Comparison of ENCODE assay signal across 17 cellular contexts in the genomic region with DNA sequence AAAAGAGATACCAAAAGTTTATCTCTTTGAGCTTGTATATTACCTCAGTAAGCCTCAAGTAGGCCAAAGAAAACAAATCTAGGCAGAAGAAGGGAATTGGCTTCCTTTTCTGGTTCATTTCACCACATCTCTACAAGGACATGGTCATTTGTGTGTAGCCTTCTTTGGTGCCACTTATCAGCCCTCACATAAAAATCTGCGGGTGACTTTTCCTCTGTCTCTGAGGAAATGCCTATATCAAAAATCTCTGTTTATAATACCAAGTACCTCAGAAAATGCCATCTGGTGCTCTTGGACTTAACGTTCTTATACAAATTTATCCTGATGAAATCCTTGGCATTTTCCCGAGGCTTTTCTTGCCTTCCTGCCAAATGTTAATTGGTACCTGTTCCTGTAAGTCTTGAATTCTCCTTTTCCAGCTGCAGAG.
DNase-seq lines count a peak whose midpoint lies in the region; ATAC-seq, FAIRE-seq and TF ChIP-seq lines count a peak whose summit lies in the region.
"Had no signal": no experiment of that assay in that cellular context is flagged by ENCODE, and none has a peak within 500 bp of the region (broad histone marks: within the 10 kb centered on the region; RNA-seq: fewer than 3 reads in every experiment).

No MANE protein-coding gene starts in this region.

- H3K9me2 ChIP-seq in GM23248 (ENCODE audit: insufficient read depth), result no peaks in the 10 kb centered on the region

- ATAC-seq in sciatic nerve (peak; percentile 42), pancreas (no peak)

- in situ Hi-C loops in GM23248 (cut with MboI), result no loop called here

- H3K4me3 ChIP-seq in GM23248 (no peak overlapping the region), fibroblast of lung (replicated peaks in 1 of 4; ENCODE audit: control extremely low read depth in 1 of 4, insufficient read depth in 1 of 4, low read depth in 3 of 4, low read length in 4 of 4) (no peak overlapping the region), colonic mucosa (no peak overlapping the region), pancreas (no peak overlapping the region)
- H3K4me3 ChIP-seq: cardiac muscle cell, PC-9 had no signal

- WGBS in GM23248 (ENCODE audit: low coverage in 1 of 2, low lambda C conversion rate in 2 of 2, missing lambda C conversion rate in 2 of 2), 2 experiments, result 37 to 43% methylated on average over 3 of the region's 3 CpGs
- 35 to 42% methylated on average over 3 of the region's 3 CpGs for WGBS in pancreas, 2 donors

- TF ChIP-seq CTCF in fibroblast of lung (conservative IDR thresholded peaks at IDR 0.05 in 1 of 2, IDR thresholded peaks at IDR 0.05 in 1 of 2; ENCODE audit: low read depth in 1 of 2, low read length in 2 of 2) (no peak), colonic mucosa (IDR thresholded peaks at IDR 0.05) (no peak), pancreas (IDR thresholded peaks at IDR 0.05) (no peak)

- H3K4me1 ChIP-seq in GM23248 (ENCODE audit: insufficient read depth), result peaks cover 54% of the 10 kb centered on the region
- H3K4me1 ChIP-seq in fibroblast of lung (ENCODE audit: control insufficient read depth, extremely low read depth, insufficient read depth, low read length), result peaks cover 13% of the 10 kb centered on the region
- no peaks in the 10 kb centered on the region for H3K4me1 ChIP-seq in colonic mucosa
- no peaks in the 10 kb centered on the region for H3K4me1 ChIP-seq in pancreas

- intact Hi-C loops in sciatic nerve (cut with DNase I), result no loop called here
- intact Hi-C loops in colonic mucosa (cut with DNase I), result no loop called here
- intact Hi-C loops in pancreas (cut with DNase I), result no loop called here

- H3K27ac ChIP-seq in GM23248 (no peak overlapping the region), fibroblast of lung (ENCODE audit: insufficient read depth, low read length) (no peak overlapping the region), colonic mucosa (no peak overlapping the region), pancreas (no peak overlapping the region)
- H3K27ac ChIP-seq: cardiac muscle cell, PC-9 had no signal

- no peaks in the 10 kb centered on the region for H3K79me2 ChIP-seq in GM23248 (ENCODE audit: insufficient read depth)
- no peaks in the 10 kb centered on the region for H3K79me2 ChIP-seq in fibroblast of lung (ENCODE audit: control insufficient read depth, insufficient read depth, low read length)

- no peak for FAIRE-seq in pancreas (lab: Jason Lieb, UNC)

- H3K36me3 ChIP-seq in GM23248 (ENCODE audit: low read depth), result no peaks in the 10 kb centered on the region
- no peaks in the 10 kb centered on the region for H3K36me3 ChIP-seq in fibroblast of lung (ENCODE audit: control insufficient read depth, insufficient read depth, low read length)
- no peaks in the 10 kb centered on the region for H3K36me3 ChIP-seq in colonic mucosa
- no peaks in the 10 kb centered on the region for H3K36me3 ChIP-seq in pancreas
- H3K36me3 ChIP-seq: cardiac muscle cell had no signal

- peak; percentile 22 for DNase-seq in GM23248
- DNase-seq in RPMI7951 (ENCODE audit: low read depth), result peak; percentile 89
- DNase-seq in fibroblast of lung (ENCODE audit: low read depth in 2 of 2), result peak; percentile 19 to 74
- no peak for DNase-seq in sciatic nerve (ENCODE audit: low spot score)
- no peak for DNase-seq in activated CD8-positive, alpha-beta memory T cell treated with anti-CD3 and anti-CD28 coated beads, Interleukin-2, amount 50 U/mL, for 4 hours
- DNase-seq in colonic mucosa, result no peak
- DNase-seq in pancreas, result no peak
- DNase-seq in NCI-H187 treated with DMSO at 0.1 percent for 48 hours (lab: John Stamatoyannopoulos, UW), result no peak
- DNase-seq: activated CD4-positive, alpha-beta memory T cell treated with anti-CD3 and anti-CD28 coated beads, Interleukin-2, amount 10 ng/mL, durations not matched to agents 7 days and 5 days; activated gamma-delta T cell treated with Interleukin-2 at 50 U/mL for 16 hours; CD8-positive, alpha-beta memory T cell; erythroblast; KBM-7; NCI-H2081 treated with DMSO at 0.1 percent for 48 hours; PC-9; right cardiac atrium had no signal

- H3F3A ChIP-seq in GM23248 (ENCODE audit: insufficient read depth), result peaks cover 44% of the 10 kb centered on the region

- H3K27me3 ChIP-seq in GM23248 (replicated peaks; ENCODE audit: insufficient read depth) (no peaks in the 10 kb centered on the region), fibroblast of lung (ENCODE audit: control insufficient read depth, insufficient read depth, low read length) (no peaks in the 10 kb centered on the region), colonic mucosa (no peaks in the 10 kb centered on the region), pancreas (no peaks in the 10 kb centered on the region)

- H4K20me1 ChIP-seq in GM23248 (ENCODE audit: insufficient read depth) (no peaks in the 10 kb centered on the region), fibroblast of lung (ENCODE audit: control insufficient read depth, extremely low read depth, insufficient read depth, low read length) (no peaks in the 10 kb centered on the region)

- no peak overlapping the region for H3K9ac ChIP-seq in GM23248
- no peak overlapping the region for H3K9ac ChIP-seq in fibroblast of lung (ENCODE audit: insufficient read depth, low read length)
- no peak overlapping the region for H3K9ac ChIP-seq in colonic mucosa (ENCODE audit: low read depth in 2 of 2, low read length in 2 of 2)

- H3K9me3 ChIP-seq in GM23248 (ENCODE audit: low read depth) (no peaks in the 10 kb centered on the region), fibroblast of lung (ENCODE audit: control insufficient read depth, insufficient read depth, low read depth, low read length) (no peaks in the 10 kb centered on the region), colonic mucosa (no peaks in the 10 kb centered on the region), pancreas (no peaks in the 10 kb centered on the region)

- no peak overlapping the region for H2AFZ ChIP-seq in GM23248
- no peak overlapping the region for H2AFZ ChIP-seq in fibroblast of lung (ENCODE audit: low read length)
- H2AFZ ChIP-seq: PC-9 had no signal

- H3K4me2 ChIP-seq in GM23248 (ENCODE audit: unreplicated experiment) (no peak overlapping the region), fibroblast of lung (ENCODE audit: extremely low read depth, insufficient read depth, low read length) (no peak overlapping the region)
- H3K4me2 ChIP-seq: PC-9 had no signal

Comparison
In these comparisons a context has a peak if more than half of its experiments do, and no peak if none do; other contexts are left out.
1. DNase-seq: peak in GM23248 (single experiment), RPMI7951 (single experiment) and fibroblast of lung (2 of 2); none in sciatic nerve (single experiment), activated CD8-positive, alpha-beta memory T cell treated with anti-CD3 and anti-CD28 coated beads, Interleukin-2, amount 50 U/mL, for 4 hours (single experiment), colonic mucosa (single experiment), pancreas (0 of 6) and NCI-H187 treated with DMSO at 0.1 percent for 48 hours (single experiment).